Comparison of ENCODE assay signal across 18 cellular contexts in the genomic region with DNA sequence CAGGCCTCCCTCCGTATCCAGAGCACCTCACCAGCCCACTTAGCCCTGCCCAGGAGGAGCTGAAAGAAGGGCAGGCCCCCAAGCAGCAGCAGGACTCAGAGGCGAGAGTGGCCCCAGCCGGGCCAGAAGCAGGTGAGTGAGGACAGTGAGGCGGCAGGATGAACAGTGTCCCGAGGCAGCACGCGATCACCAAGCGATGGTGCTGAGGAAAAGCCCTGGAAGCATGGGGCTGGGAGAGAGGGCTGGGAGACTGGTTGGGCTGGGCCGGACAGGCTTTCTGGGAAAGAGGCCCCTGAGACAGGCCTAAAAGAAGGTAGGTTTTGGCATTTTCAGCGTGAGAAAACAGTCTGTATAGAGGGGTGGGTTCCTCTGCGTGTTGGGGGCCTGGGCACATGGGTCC. TPM values are rescaled to one million over a fixed set of nuclear protein-coding genes. Genes with fewer than 3 reads are reported as not detected.
DNase-seq lines count a peak whose midpoint lies in the region; ATAC-seq, FAIRE-seq and TF ChIP-seq lines count a peak whose summit lies in the region.
"Had no signal": no experiment of that assay in that cellular context is flagged by ENCODE, and none has a peak within 500 bp of the region (broad histone marks: within the 10 kb centered on the region; RNA-seq: fewer than 3 reads in every experiment).

No MANE protein-coding gene starts in this region.

- no peaks in the 10 kb centered on the region for H3K9me3 Mint-ChIP-seq in activated T-cell treated with anti-CD3 and anti-CD28 coated beads, Interleukin-2, amount 50 U/mL, for 24 hours

- POLR2A ChIA-PET in GM12878 (lab: Charles Lee), result no interaction called here

- 98% methylated on average over 11 of the region's 11 CpGs for WGBS in GM12878 (ENCODE audit: insufficient coverage, insufficient replicate concordance, low lambda C conversion rate, missing lambda C conversion rate)

- H3K9me3 ChIP-seq in GM12878 (replicated peaks; ENCODE audit: control insufficient read depth, insufficient read depth, low read length), result no peaks in the 10 kb centered on the region
- no peaks in the 10 kb centered on the region for H3K9me3 ChIP-seq in osteoblast (ENCODE audit: low read depth, low read length)
- H3K9me3 ChIP-seq: BLaER1 had no signal

- no peaks in the 10 kb centered on the region for H3K79me2 ChIP-seq in GM12878 (ENCODE audit: control insufficient read depth, insufficient read depth, low read length)
- H3K79me2 ChIP-seq in osteoblast (ENCODE audit: insufficient read depth, low read length), result peaks cover 1% of the 10 kb centered on the region

- ATAC-seq in GM12878 (no peak), Right ventricle myocardium superior (ENCODE audit: poor library complexity) (no peak)
- ATAC-seq: HepG2 had no signal

- FAIRE-seq in GM12878 (lab: Jason Lieb, UNC), result no peak
- FAIRE-seq: H1, HepG2 had no signal

- RAD21 ChIA-PET in GM12878 (lab: Charles Lee; ENCODE audit: unreplicated experiment), result no interaction called here

- in situ Hi-C loops in GM12878 (cut with MboI), result no loop called here

- no peaks in the 10 kb centered on the region for H4K20me1 ChIP-seq in GM12878 (ENCODE audit: control insufficient read depth, insufficient read depth)
- H4K20me1 ChIP-seq in osteoblast (ENCODE audit: insufficient read depth, low read length), result peaks cover 8% of the 10 kb centered on the region
- H4K20me1 ChIP-seq: BLaER1 had no signal

- peaks cover 8 to 15% of the 10 kb centered on the region in 2 experiments for H3K36me3 ChIP-seq in GM12878 (ENCODE audit: control insufficient read depth in 2 of 2, insufficient read depth in 2 of 2, low read length in 1 of 2)
- H3K36me3 ChIP-seq in osteoblast (ENCODE audit: insufficient read depth, low read length), result peaks cover 46% of the 10 kb centered on the region

- H3K4me3 Mint-ChIP-seq in activated T-cell treated with anti-CD3 and anti-CD28 coated beads, Interleukin-2, amount 50 U/mL, for 24 hours, result no peak overlapping the region
- H3K4me3 Mint-ChIP-seq: CD14-positive monocyte; CD4-positive, alpha-beta memory T cell; H9 had no signal

- no peak for TF ChIP-seq CTCF in GM12878 (IDR thresholded peaks at IDR 0.05 in 2 of 3, conservative IDR thresholded peaks at IDR 0.05 in 1 of 3; ENCODE audit: control insufficient read depth in 2 of 3, extremely low read depth in 1 of 3, insufficient read depth in 1 of 3, low read depth in 3 of 3, low read length in 3 of 3)
- TF ChIP-seq CTCF in osteoblast (IDR thresholded peaks at IDR 0.05; ENCODE audit: extremely low read depth, low read depth, low read length), result no peak
- TF ChIP-seq CTCF in foreskin fibroblast (IDR thresholded peaks at IDR 0.05; ENCODE audit: low read depth, low read length), result no peak

- BruUV-seq in GM12878 (replicated peaks; lab: Mats Ljungman, UMichigan), result no TSS peak

- no peaks in the 10 kb centered on the region for H3K4me1 ChIP-seq in GM12878 (ENCODE audit: control insufficient read depth, insufficient read depth, low read length)
- H3K4me1 ChIP-seq in osteoblast (ENCODE audit: insufficient read depth, low read length), result no peaks in the 10 kb centered on the region
- H3K4me1 ChIP-seq: BLaER1 had no signal

- peak; percentile 24 for DNase-seq in activated T-cell treated with anti-CD3 and anti-CD28 coated beads, Interleukin-2, amount 50 U/mL, for 24 hours
- no peak for DNase-seq in activated T-cell treated with anti-CD3 and anti-CD28 coated beads, Interleukin-2, amount 50 U/mL, for 1 hour
- DNase-seq in GM12878 (ENCODE audit: low read depth, low spot score) (no peak), islet precursor cell (peak; percentile 47), osteoblast (ENCODE audit: insufficient read length, low spot score, missing footprints) (peak; percentile 69), Right ventricle myocardium superior (no peak), activated gamma-delta T cell (lab: John Stamatoyannopoulos, UW) (no peak), foreskin fibroblast (no peak)
- DNase-seq: 8988T; CD4-positive, alpha-beta memory T cell; DMS153; DMS79; GDM1; H9 had no signal

- peaks cover 83% of the 10 kb centered on the region for H3K36me3 Mint-ChIP-seq in activated T-cell treated with anti-CD3 and anti-CD28 coated beads, Interleukin-2, amount 50 U/mL, for 24 hours (ENCODE audit: low read depth)

- H3K9ac ChIP-seq in GM12878 (ENCODE audit: control insufficient read depth, insufficient read depth, low read length), result no peak overlapping the region
- H3K9ac ChIP-seq: BLaER1 had no signal

- TF ChIP-seq EP300 in GM12878 (IDR thresholded peaks at IDR 0.05; ENCODE audit: borderline replicate concordance in 1 of 2, control insufficient read depth in 1 of 2, low read depth in 2 of 2, low read length in 2 of 2), result no peak

- peak; percentile 51 for TF ChIP-seq POLR2A in GM12878 (IDR thresholded peaks at IDR 0.05; ENCODE audit: low read depth, low read length)

- SMC1A ChIA-PET in GM12878 (lab: Charles Lee; ENCODE audit: uncharacterized antibody, unreplicated experiment), result no interaction called here

- H3K4me3 ChIP-seq in GM12878, result no peak overlapping the region
- H3K4me3 ChIP-seq in osteoblast (ENCODE audit: insufficient read depth, low read length), result no peak overlapping the region
- no peak overlapping the region for H3K4me3 ChIP-seq in foreskin fibroblast (ENCODE audit: low read depth in 1 of 2, low read length in 2 of 2)
- H3K4me3 ChIP-seq: BLaER1 had no signal

- no peak overlapping the region for H2AFZ ChIP-seq in GM12878 (ENCODE audit: control insufficient read depth, low read depth, low read length)
- no peak overlapping the region for H2AFZ ChIP-seq in osteoblast (ENCODE audit: low read length)

- intact Hi-C loops in GM12878 (cut with micrococcal nuclease; ENCODE audit: unreplicated experiment), result no loop called here
- intact Hi-C loops in Right ventricle myocardium superior (cut with DNase I), result no loop called here

- H3K27me3 ChIP-seq in GM12878 (replicated peaks in 1 of 2; ENCODE audit: control insufficient read depth in 2 of 2, insufficient read depth in 2 of 2, low read length in 1 of 2), result no peaks in the 10 kb centered on the region
- no peaks in the 10 kb centered on the region for H3K27me3 ChIP-seq in osteoblast (ENCODE audit: insufficient read depth, low read length)
- H3K27me3 ChIP-seq: BLaER1 had no signal

- peaks cover 7% of the 10 kb centered on the region for H3K4me1 Mint-ChIP-seq in activated T-cell treated with anti-CD3 and anti-CD28 coated beads, Interleukin-2, amount 50 U/mL, for 24 hours (ENCODE audit: low read depth)
- H3K4me1 Mint-ChIP-seq: CD14-positive monocyte, H9 had no signal

- CTCF ChIA-PET in GM12878 (lab: Yijun Ruan, JAX), result no interaction called here

- no peak overlapping the region for H3K27ac ChIP-seq in GM12878 (ENCODE audit: control insufficient read depth, insufficient read depth)
- no peak overlapping the region for H3K27ac ChIP-seq in osteoblast (ENCODE audit: low read depth, low read length)
- H3K27ac ChIP-seq: BLaER1 had no signal

- TF ChIP-seq RAD21 in GM12878 (IDR thresholded peaks at IDR 0.05; ENCODE audit: insufficient read depth, low read depth, low read length), result no peak

- no peak overlapping the region for H3K4me2 ChIP-seq in GM12878 (ENCODE audit: control insufficient read depth, insufficient read depth)
- H3K4me2 ChIP-seq in osteoblast (ENCODE audit: insufficient read depth, low read length), result no peak overlapping the region
- H3K4me2 ChIP-seq: BLaER1 had no signal

- H3K27ac Mint-ChIP-seq in activated T-cell treated with anti-CD3 and anti-CD28 coated beads, Interleukin-2, amount 50 U/mL, for 24 hours, result peak overlapping the region; percentile 53
- H3K27ac Mint-ChIP-seq: H9 had no signal

- H3K27me3 Mint-ChIP-seq in activated T-cell treated with anti-CD3 and anti-CD28 coated beads, Interleukin-2, amount 50 U/mL, for 24 hours, result no peaks in the 10 kb centered on the region
- H3K27me3 Mint-ChIP-seq: CD4-positive, alpha-beta memory T cell had no signal

TF ChIP-seq in GM12878, 131 proteins besides CTCF, POLR2A, EP300 and RAD21 (continues in another document):
- no peak for TF ChIP-seq STAT3 (IDR thresholded peaks at IDR 0.05; ENCODE audit: low read depth, low read length)

RNA-seq across cellular contexts. Expression of gene ZNF783, which starts 16.4 kb away (rescaled TPM):
- total RNA-seq in GM12878 (2013; cell fraction: nucleolus; rRNA removed), result 38.1 and 45.8 TPM in 2 replicates
- total RNA-seq in GM12878 (2014; rRNA removed) (9.9 and 10.5 TPM in 2 replicates), GM12878 (2014; rRNA removed; fragmentation: Illumina TruSeq; extraction: Trizol) (5.6 and 6.1 TPM in 2 replicates), GM12878 (2021) (12.9 and 14.4 TPM in 2 replicates), osteoblast (13.3 and 13.4 TPM in 2 replicates), Right ventricle myocardium superior (4.0 TPM)
- 4.5 TPM for polyA plus RNA-seq in GM12878 (2011; ENCODE audit: low read depth)
- polyA plus RNA-seq in GM12878 (2011; rRNA removed) (6.2 and 8.0 TPM in 2 replicates), GM12878 (2014; fragmentation: Illumina TruSeq; extraction: Trizol) (6.5 and 7.0 TPM in 2 replicates), GM12878 (2014; fragmentation: Nextera tagmentation; extraction: Ambion mirVana) (1 to 10 TPM; 2.0 to 2.8 TPM), GM12878 (2014; rRNA removed) (11.1 and 11.8 TPM in 2 replicates), GM12878 (2016; fragmentation: Nextera tagmentation; extraction: Ambion mirVana) (1 to 10 TPM; 5.7 TPM)
- 8.0 and 11.7 TPM in 2 replicates for polyA plus RNA-seq in GM12878 (2011; cell fraction: cytosol; rRNA removed)
- 49.6 and 61.3 TPM in 2 replicates for polyA plus RNA-seq in GM12878 (2011; cell fraction: nucleus; rRNA removed)
- polyA plus RNA-seq in GM12878 (2012), result 5.6 and 7.7 TPM in 2 replicates
- 3.8 and 7.2 TPM in 2 replicates for polyA minus RNA-seq in GM12878 (2011; rRNA and poly(A)+ RNA removed)
- 3.5 and 4.9 TPM in 2 replicates for polyA minus RNA-seq in GM12878 (2011; cell fraction: cytosol; rRNA and poly(A)+ RNA removed)
- polyA minus RNA-seq in GM12878 (2011; cell fraction: nucleus; rRNA and poly(A)+ RNA removed), result 8.8 and 15.0 TPM in 2 replicates

RNA-seq across cellular contexts. Expression of gene ZNF212, which starts 38.9 kb away (rescaled TPM):
- 16.7 and 19.2 TPM in 2 replicates for total RNA-seq in GM12878 (2013; cell fraction: nucleolus; rRNA removed)
- total RNA-seq in GM12878 (2014; rRNA removed) (4.6 and 5.6 TPM in 2 replicates), GM12878 (2014; rRNA removed; fragmentation: Illumina TruSeq; extraction: Trizol) (4.4 TPM in 2 replicates), GM12878 (2021) (9.4 and 11.6 TPM in 2 replicates), osteoblast (8.5 and 9.0 TPM in 2 replicates), Right ventricle myocardium superior (5.5 TPM)
- 4.9 TPM for polyA plus RNA-seq in GM12878 (2011; ENCODE audit: low read depth)
- polyA plus RNA-seq in GM12878 (2011; rRNA removed) (3.1 and 3.7 TPM in 2 replicates), GM12878 (2014; fragmentation: Illumina TruSeq; extraction: Trizol) (3.3 and 5.7 TPM in 2 replicates), GM12878 (2014; fragmentation: Nextera tagmentation; extraction: Ambion mirVana) (1 to 10 TPM; 1.2 to 2.1 TPM), GM12878 (2014; rRNA removed) (5.1 and 6.1 TPM in 2 replicates), GM12878 (2016; fragmentation: Nextera tagmentation; extraction: Ambion mirVana) (1 to 10 TPM; 8.7 to 9.6 TPM)
- 4.3 and 5.1 TPM in 2 replicates for polyA plus RNA-seq in GM12878 (2011; cell fraction: cytosol; rRNA removed)
- 8.6 and 11.1 TPM in 2 replicates for polyA plus RNA-seq in GM12878 (2011; cell fraction: nucleus; rRNA removed)
- 5.6 and 6.9 TPM in 2 replicates for polyA plus RNA-seq in GM12878 (2012)
- polyA minus RNA-seq in GM12878 (2011; rRNA and poly(A)+ RNA removed), result 2.0 and 5.6 TPM in 2 replicates
- 1.2 and 2.1 TPM in 2 replicates for polyA minus RNA-seq in GM12878 (2011; cell fraction: cytosol; rRNA and poly(A)+ RNA removed)
- 4.6 and 7.7 TPM in 2 replicates for polyA minus RNA-seq in GM12878 (2011; cell fraction: nucleus; rRNA and poly(A)+ RNA removed)

Comparison
In these comparisons a context has a peak if more than half of its experiments do, and no peak if none do; other contexts are left out.
1. DNase-seq: peak in activated T-cell treated with anti-CD3 and anti-CD28 coated beads, Interleukin-2, amount 50 U/mL, for 24 hours (single experiment), islet precursor cell (single experiment) and osteoblast (single experiment); none in activated T-cell treated with anti-CD3 and anti-CD28 coated beads, Interleukin-2, amount 50 U/mL, for 1 hour (single experiment), GM12878 (single experiment), Right ventricle myocardium superior (single experiment), activated gamma-delta T cell (single experiment) and foreskin fibroblast (0 of 2).